Comparison of ENCODE assay signal across 20 cellular contexts in the genomic region with DNA sequence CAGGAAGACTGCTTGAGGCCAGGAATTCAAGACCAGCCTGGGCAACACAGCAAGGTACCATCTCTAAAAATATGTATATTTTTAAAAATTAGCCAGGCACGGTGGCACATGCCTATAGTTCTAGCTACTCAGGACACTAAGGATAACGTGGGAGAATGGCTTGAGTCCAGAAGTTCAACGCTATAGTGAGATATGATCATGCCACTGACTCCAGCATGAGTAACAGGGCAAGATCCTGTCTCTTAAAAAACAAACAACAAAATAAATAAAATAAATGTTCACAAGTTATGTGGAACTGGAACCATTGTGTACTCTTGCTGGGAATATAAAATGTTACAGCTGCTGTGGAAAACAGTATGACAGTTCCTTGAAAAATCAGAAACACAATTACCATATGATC. TPM values are rescaled to one million over a fixed set of nuclear protein-coding genes. Genes with fewer than 3 reads are reported as not detected.
DNase-seq lines count a peak whose midpoint lies in the region; ATAC-seq and TF ChIP-seq lines count a peak whose summit lies in the region.
"Had no signal": no experiment of that assay in that cellular context is flagged by ENCODE, and none has a peak within 500 bp of the region (broad histone marks: within the 10 kb centered on the region; RNA-seq: fewer than 3 reads in every experiment).

No MANE protein-coding gene starts in this region.

- no CpG with 5 or more reads among the region's 3 CpGs for WGBS in IMR-90 (ENCODE audit: extremely low coverage in 2 of 2, insufficient read length in 1 of 2), 2 experiments

- H3K4me1 ChIP-seq in IMR-90 (ENCODE audit: control insufficient read depth, insufficient read depth, low read length), result peaks cover 4% of the 10 kb centered on the region

- no TSS peak for BruUV-seq in IMR-90 (replicated peaks; lab: Mats Ljungman, UMichigan)

- TF ChIP-seq CTCF in IMR-90 (conservative IDR thresholded peaks at IDR 0.05; ENCODE audit: low read depth, low read length) (no peak), VCaP (conservative IDR thresholded peaks at IDR 0.05) (no peak), foreskin fibroblast (IDR thresholded peaks at IDR 0.05; ENCODE audit: low read depth, low read length) (no peak)

- in situ Hi-C loops in IMR-90 (cut with MboI; ENCODE audit: low sequenced_read_pairs), result no loop called here

- H4K91ac ChIP-seq in IMR-90 (ENCODE audit: insufficient read depth, low read depth, low read length), result no peak overlapping the region

- no peak overlapping the region for H2AK9ac ChIP-seq in IMR-90 (replicated peaks; ENCODE audit: low read depth, low read length, poor library complexity)

- no peak overlapping the region for H3K4me3 Mint-ChIP-seq in activated T-helper 17 cell treated with anti-CD3 and anti-CD28 coated beads, Interleukin-2, amount 50 U/mL, for 72 hours
- H3K4me3 Mint-ChIP-seq: activated naive CD8-positive, alpha-beta T cell treated with anti-CD3 and anti-CD28 coated beads for 36 hours; central memory CD8-positive, alpha-beta T cell; mesothelial cell of epicardium had no signal

- POLR2A ChIA-PET in IMR-90 (lab: Charles Lee; ENCODE audit: unreplicated experiment), result no interaction called here

- no peak overlapping the region for H4K8ac ChIP-seq in IMR-90 (ENCODE audit: low read depth in 2 of 2, low read length in 2 of 2)

- peaks cover 26 to 74% of the 10 kb centered on the region in 2 experiments for H3K79me1 ChIP-seq in IMR-90 (ENCODE audit: low read depth in 1 of 2, low read length in 2 of 2)

- H3K36me3 ChIP-seq in IMR-90 (ENCODE audit: control insufficient read depth, insufficient read depth, low read length), result peaks cover 4% of the 10 kb centered on the region; the same call in 1 of the 2 replicates
- H3K36me3 ChIP-seq: stomach had no signal

- no peak overlapping the region for H3K14ac ChIP-seq in IMR-90 (replicated peaks; ENCODE audit: low read depth, low read length)

- 0 out of 2 replicates have a peak overlapping the region, but pooled peaks have one; percentile 24 for H3K4me2 ChIP-seq in IMR-90 (ENCODE audit: low read depth, low read length)

- TF ChIP-seq POLR2A in IMR-90 (IDR thresholded peaks at IDR 0.05; ENCODE audit: low read depth, low read length), result no peak

- H3K9me3 ChIP-seq in IMR-90 (ENCODE audit: control insufficient read depth, insufficient read depth, low read length), result no peaks in the 10 kb centered on the region
- H3K9me3 ChIP-seq: stomach had no signal

- no peak overlapping the region for H3K56ac ChIP-seq in IMR-90 (ENCODE audit: extremely low read depth, insufficient read depth, low read length)

- H3K9me3 Mint-ChIP-seq in activated T-helper 17 cell treated with anti-CD3 and anti-CD28 coated beads, Interleukin-2, amount 50 U/mL, for 72 hours, result no peaks in the 10 kb centered on the region
- H3K9me3 Mint-ChIP-seq: activated naive CD8-positive, alpha-beta T cell treated with anti-CD3 and anti-CD28 coated beads for 36 hours; central memory CD8-positive, alpha-beta T cell had no signal

- H4K5ac ChIP-seq in IMR-90 (ENCODE audit: low read depth, low read length), result no peak overlapping the region

- H3K27me3 ChIP-seq in IMR-90 (ENCODE audit: control insufficient read depth, insufficient read depth, low read length), result no peaks in the 10 kb centered on the region
- H3K27me3 ChIP-seq: stomach had no signal

- no peak for TF ChIP-seq RAD21 in IMR-90 (IDR thresholded peaks at IDR 0.05; ENCODE audit: low read length)

- H3K18ac ChIP-seq in IMR-90 (ENCODE audit: low read depth, low read length), result no peak overlapping the region

- intact Hi-C loops in IMR-90 (cut with micrococcal nuclease), result no loop called here

- H3K27me3 Mint-ChIP-seq in activated T-helper 17 cell treated with anti-CD3 and anti-CD28 coated beads, Interleukin-2, amount 50 U/mL, for 72 hours, result no peaks in the 10 kb centered on the region
- H3K27me3 Mint-ChIP-seq: activated naive CD8-positive, alpha-beta T cell treated with anti-CD3 and anti-CD28 coated beads for 36 hours; central memory CD8-positive, alpha-beta T cell had no signal

- CTCF ChIA-PET in IMR-90 (lab: Yijun Ruan, JAX), result no interaction called here

- peaks cover 20% of the 10 kb centered on the region for H3K36me3 Mint-ChIP-seq in activated T-helper 17 cell treated with anti-CD3 and anti-CD28 coated beads, Interleukin-2, amount 50 U/mL, for 72 hours (ENCODE audit: low read depth)

- DNase-seq in IMR-90 (peak; percentile 69), foreskin fibroblast (peak; percentile 71 to 73), NCI-H524 (lab: John Stamatoyannopoulos, UW) (no peak), HuH-7 (ENCODE audit: low spot score) (no peak)
- DNase-seq in activated T-cell treated with anti-CD3 and anti-CD28 coated beads, Interleukin-2, amount 50 U/mL, for 1 hour, result no peak
- DNase-seq: activated CD4-positive, alpha-beta T cell treated with anti-CD3 and anti-CD28 coated beads for 48 hours; activated naive CD8-positive, alpha-beta T cell treated with anti-CD3 and anti-CD28 coated beads for 36 hours; activated T-cell treated with anti-CD3 and anti-CD28 coated beads for 4 hours; GF-D8; kidney; NCI-H2029; NCI-H82; occipital lobe; stomach; T-helper 2 cell had no signal

- no peak overlapping the region for H3K4me3 ChIP-seq in IMR-90 (ENCODE audit: insufficient read depth, low read depth, low read length)
- H3K4me3 ChIP-seq in foreskin fibroblast (ENCODE audit: low read depth in 1 of 2, low read length in 2 of 2), result no peak overlapping the region
- H3K4me3 ChIP-seq: stomach had no signal

- peaks cover 17% of the 10 kb centered on the region for H3K9me1 ChIP-seq in IMR-90 (ENCODE audit: insufficient read depth, low read length)

- H2AFZ ChIP-seq in IMR-90 (replicated peaks; ENCODE audit: low read length, poor library complexity), result no peak overlapping the region

- H2BK20ac ChIP-seq in IMR-90 (ENCODE audit: low read depth, low read length), result no peak overlapping the region

- H2BK5ac ChIP-seq in IMR-90 (ENCODE audit: low read depth, low read length, poor library complexity, severe bottlenecking), result no peak overlapping the region

- no peak overlapping the region for H2BK120ac ChIP-seq in IMR-90 (ENCODE audit: low read depth, low read length)

- H3K27ac Mint-ChIP-seq in activated T-helper 17 cell treated with anti-CD3 and anti-CD28 coated beads, Interleukin-2, amount 50 U/mL, for 72 hours, result no peak overlapping the region
- H3K27ac Mint-ChIP-seq: mesothelial cell of epicardium had no signal

- H3K27ac ChIP-seq in IMR-90 (ENCODE audit: insufficient read depth, low read length) (no peak overlapping the region), VCaP (peak overlapping the region; percentile 55)
- H3K27ac ChIP-seq: RWPE1 had no signal

- H3K4me1 Mint-ChIP-seq in activated T-helper 17 cell treated with anti-CD3 and anti-CD28 coated beads, Interleukin-2, amount 50 U/mL, for 72 hours, result peaks cover 52% of the 10 kb centered on the region

- H3K23ac ChIP-seq in IMR-90 (ENCODE audit: low read depth, low read length), result no peak overlapping the region

- H4K20me1 ChIP-seq in IMR-90 (ENCODE audit: insufficient read depth, low read length), result peaks cover 77% of the 10 kb centered on the region

- no peak overlapping the region for H3K9ac ChIP-seq in IMR-90 (ENCODE audit: low read depth, low read length)

- H2AK5ac ChIP-seq in IMR-90 (ENCODE audit: low read depth, low read length), result no peak overlapping the region

- dilution Hi-C loops in IMR-90 (cut with HindIII; ENCODE audit: low sequenced_read_pairs, unreplicated experiment), result no loop called here

- H2BK15ac ChIP-seq in IMR-90 (ENCODE audit: low read depth, low read length), result no peak overlapping the region

- no peak overlapping the region for H3K4ac ChIP-seq in IMR-90 (ENCODE audit: low read depth, low read length)

- peak; percentile 45 for ATAC-seq in IMR-90 (ENCODE audit: low read depth)
- ATAC-seq in activated T-helper 17 cell treated with anti-CD3 and anti-CD28 coated beads, Interleukin-2, amount 50 U/mL, for 72 hours (replicated peaks), result no peak

TF ChIP-seq in IMR-90, 13 proteins besides CTCF, POLR2A, EP300 and RAD21:
- TF ChIP-seq NFE2L2 (IDR thresholded peaks at IDR 0.05; ENCODE audit: low read depth, low read length), result no peak
- TF ChIP-seq CHD1 (IDR thresholded peaks at IDR 0.05; ENCODE audit: low read depth, low read length), result no peak
- TF ChIP-seq, protein P1, sequence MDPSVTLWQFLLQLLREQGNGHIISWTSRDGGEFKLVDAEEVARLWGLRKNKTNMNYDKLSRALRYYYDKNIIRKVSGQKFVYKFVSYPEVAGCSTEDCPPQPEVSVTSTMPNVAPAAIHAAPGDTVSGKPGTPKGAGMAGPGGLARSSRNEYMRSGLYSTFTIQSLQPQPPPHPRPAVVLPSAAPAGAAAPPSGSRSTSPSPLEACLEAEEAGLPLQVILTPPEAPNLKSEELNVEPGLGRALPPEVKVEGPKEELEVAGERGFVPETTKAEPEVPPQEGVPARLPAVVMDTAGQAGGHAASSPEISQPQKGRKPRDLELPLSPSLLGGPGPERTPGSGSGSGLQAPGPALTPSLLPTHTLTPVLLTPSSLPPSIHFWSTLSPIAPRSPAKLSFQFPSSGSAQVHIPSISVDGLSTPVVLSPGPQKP (IDR thresholded peaks at IDR 0.05; ENCODE audit: borderline replicate concordance, low read depth, low read length), result no peak
- TF ChIP-seq SMC3 (IDR thresholded peaks at IDR 0.05; ENCODE audit: low read depth, low read length), result no peak
- no peak for TF ChIP-seq RFX5 (IDR thresholded peaks at IDR 0.05; ENCODE audit: low read depth, low read length)
- no peak for TF ChIP-seq FOS (IDR thresholded peaks at IDR 0.05; ENCODE audit: low read depth, low read length)

RNA-seq across cellular contexts. Expression of gene USP34, which starts 47.2 kb away (rescaled TPM):
- total RNA-seq in IMR-90 (2012; rRNA removed), result 128 and 139 TPM in 2 replicates
- polyA plus RNA-seq in IMR-90 (2012; rRNA removed), result 28.6 and 34.7 TPM in 2 replicates
- polyA plus RNA-seq in IMR-90 (2012; cell fraction: cytosol; rRNA removed), result 8.1 and 25.3 TPM in 2 replicates
- 15.4 and 130 TPM in 2 replicates for polyA plus RNA-seq in IMR-90 (2012; cell fraction: nucleus; rRNA removed; ENCODE audit: low replicate concordance)
- 100 to 1,000 TPM in 1 of 2 donors, 10 to 100 TPM in 1; 98.5 to 121 TPM for total RNA-seq in activated T-helper 17 cell treated with anti-CD3 and anti-CD28 coated beads, Interleukin-2, amount 50 U/mL, for 72 hours

Comparison
In these comparisons a context has a peak if more than half of its experiments do, and no peak if none do; other contexts are left out.
1. DNase-seq: peak in IMR-90 (single experiment) and foreskin fibroblast (2 of 2); none in activated T-cell treated with anti-CD3 and anti-CD28 coated beads, Interleukin-2, amount 50 U/mL, for 1 hour (single experiment), NCI-H524 (0 of 2) and HuH-7 (single experiment).